ENCODE assay signal across 28 cellular contexts in genomic region chr4:154714339-154715040, GRCh38. TPM values are rescaled to one million over a fixed set of nuclear protein-coding genes. Genes with fewer than 3 reads are reported as not detected.
"Had no signal": no experiment of that assay in that cellular context is flagged by ENCODE, and none has a peak within 500 bp of the region (broad histone marks: within the 10 kb centered on the region; RNA-seq: fewer than 3 reads in every experiment).

No MANE protein-coding gene starts in this region.

- H3K4me1 ChIP-seq: body of pancreas, left lung, sigmoid colon, stomach, transverse colon, uterus had no signal

- H3K36me3 ChIP-seq: left lung, sigmoid colon, stomach, transverse colon, uterus had no signal

- H3K9me3 ChIP-seq: body of pancreas, left lung, sigmoid colon, stomach, transverse colon, uterus had no signal

- ATAC-seq: activated CD4-positive, CD25-positive, alpha-beta regulatory T cell treated with anti-CD3 and anti-CD28 coated beads, Interleukin-2, amount 50 U/mL, for 24 hours; activated naive CD8-positive, alpha-beta T cell treated with anti-CD3 and anti-CD28 coated beads, Interleukin-2, amount 50 U/mL, for 24 hours; body of pancreas; left lung; natural killer cell; stimulated activated memory B cell treated with anti-CD40 and anti-IgM and Interleukin-4, amounts not matched to agents 10 μg/mL and 1 μg/mL and 100 μg/mL, for 72 hours had no signal

- H3K27me3 ChIP-seq: body of pancreas, left lung, stomach, transverse colon, uterus had no signal

- DNase-seq: activated CD4-positive, alpha-beta memory T cell treated with anti-CD3 and anti-CD28 coated beads, Interleukin-2, amount 10 ng/mL, durations not matched to agents 7 days and 5 days; activated CD4-positive, alpha-beta T cell treated with anti-CD3 and anti-CD28 coated beads, Interleukin-2, amount 10 ng/mL, durations not matched to agents 24 days and 14 days; activated gamma-delta T cell; activated naive CD4-positive, alpha-beta T cell treated with anti-CD3 and anti-CD28 coated beads, Interleukin-2, amount 50 U/mL, for 16 hours; activated naive CD8-positive, alpha-beta T cell treated with anti-CD3 and anti-CD28 coated beads, Interleukin-2, amount 50 U/mL, for 24 hours; anterior cingulate cortex; body of pancreas; caudate nucleus; dermis blood vessel endothelial cell; effector CD8-positive, alpha-beta T cell; foreskin melanocyte; immature natural killer cell; kidney glomerular epithelial cell; left lung; midbrain; natural killer cell; sigmoid colon; stimulated activated CD4-positive, alpha-beta T cell treated with anti-CD3 and anti-CD28 coated beads, Interleukin-15, amount 100 ng/mL, for 24 hours; stomach; T-helper 9 cell; transverse colon; uterus had no signal

- H3K27ac ChIP-seq: body of pancreas, left lung, sigmoid colon, stomach, transverse colon, uterus, VCaP had no signal

- H3K4me3 ChIP-seq: body of pancreas, left lung, lung, sigmoid colon, smooth muscle cell, stomach, transverse colon, uterus had no signal

RNA-seq across cellular contexts. Expression of gene LRAT, which starts 29.3 kb away (rescaled TPM):
- total RNA-seq: activated CD4-positive, alpha-beta memory T cell treated with anti-CD3 and anti-CD28 coated beads, Interleukin-2, amount 10 ng/mL, durations not matched to agents 7 days and 5 days; activated CD4-positive, alpha-beta T cell treated with anti-CD3 and anti-CD28 coated beads, Interleukin-2, amount 10 ng/mL, durations not matched to agents 24 days and 14 days; dermis blood vessel endothelial cell; natural killer cell; osteoblast had no signal
- polyA plus RNA-seq: immature natural killer cell had no signal
